ENCODE assay signal across 8 cellular contexts in genomic region chr4:5710962-5711478, GRCh38. TPM values are rescaled to one million over a fixed set of nuclear protein-coding genes. Genes with fewer than 3 reads are reported as not detected.
A peak's percentile ranks its signal among the peaks of the same experiment; 100 is the strongest.
DNase-seq lines count a peak whose midpoint lies in the region; ATAC-seq and TF ChIP-seq lines count a peak whose summit lies in the region.

Gene EVC, plus strand, starts transcription at chr4:5711201. Its CDS starts 180 bp downstream, at chr4:5711381.

- intact Hi-C loops in left lung (cut with DNase I): no loop called here

- TF ChIP-seq CTCF in left lung (IDR thresholded peaks at IDR 0.05): no peak

- H3K27me3 ChIP-seq in duodenal mucosa (ENCODE audit: control insufficient read depth in 1 of 2, insufficient read depth in 2 of 2, low read length in 2 of 2) (peaks cover 28 to 36% of the 10 kb centered on the region in 2 donors), left lung (peaks cover 0 to 72% of the 10 kb centered on the region in 2 donors)

- H3K9me3 ChIP-seq in duodenal mucosa (ENCODE audit: control insufficient read depth in 1 of 2, low read length in 2 of 2) (peaks cover 0 to 5% of the 10 kb centered on the region in 2 donors), left lung (peaks cover 0 to 11% of the 10 kb centered on the region in 2 donors)

- H3K4me1 ChIP-seq in duodenal mucosa (ENCODE audit: control insufficient read depth in 1 of 2, insufficient read depth in 2 of 2, low read length in 2 of 2) (peaks cover 8 to 12% of the 10 kb centered on the region in 2 donors), left lung (peaks cover 9 to 27% of the 10 kb centered on the region in 2 donors)

- H3K36me3 ChIP-seq in duodenal mucosa (ENCODE audit: control insufficient read depth in 1 of 2, insufficient read depth in 2 of 2, low read length in 2 of 2) (no peaks in the 10 kb centered on the region), left lung (no peaks in the 10 kb centered on the region)

- H3K9ac ChIP-seq in duodenal mucosa (ENCODE audit: low read depth in 1 of 2, low read length in 2 of 2): no peak within 1 kb of the TSS

- DNase-seq in DMS114 treated with DMSO at 0.1 percent for 48 hours (lab: John Stamatoyannopoulos, UW; ENCODE audit: unreplicated experiment) (peak; percentile 54), SW 1271 (lab: John Stamatoyannopoulos, UW) (peak; percentile 9 to 62), left lung (peak; percentile 85 to 91)
- peak; percentile 69 for DNase-seq in stimulated activated CD8-positive, alpha-beta memory T cell treated with anti-CD3 and anti-CD28 coated beads, Interleukin-4, amount 100 ng/mL, for 48 hours

- peak within 1 kb of the TSS; percentile 10 for H3K27ac ChIP-seq in duodenal mucosa (ENCODE audit: low read depth, low read length)
- peak within 1 kb of the TSS; percentile 57 to 75 for H3K27ac ChIP-seq in left lung

- H3K4me3 ChIP-seq in duodenal mucosa (ENCODE audit: low read depth in 1 of 2, low read length in 2 of 2) (peak within 1 kb of the TSS; percentile 36 to 61), left lung (peak within 1 kb of the TSS; percentile 44 to 45)

- ATAC-seq in HG03280 (IDR thresholded peaks at IDR 0.05; ENCODE audit: unreplicated experiment): peak; percentile 40
- peak; percentile 90 for ATAC-seq in left lung
- no peak for ATAC-seq in GM18517 (IDR thresholded peaks at IDR 0.05; ENCODE audit: unreplicated experiment)
- no peak for ATAC-seq in GM19328 (IDR thresholded peaks at IDR 0.05; ENCODE audit: unreplicated experiment)

RNA-seq across cellular contexts. Expression of gene EVC, which starts in this region (rescaled TPM):
- total RNA-seq in left lung: 10 to 100 TPM; 18.8 to 29.3 TPM

Comparison
In these comparisons a context has a peak if more than half of its experiments do, and no peak if none do; other contexts are left out.
1. DNase-seq: peak in every context shown above with its lines; median percentile 88 in left lung; 69 in stimulated activated CD8-positive, alpha-beta memory T cell treated with anti-CD3 and anti-CD28 coated beads, Interleukin-4, amount 100 ng/mL, for 48 hours; 54 in DMS114 treated with DMSO at 0.1 percent for 48 hours; 36 in SW 1271.
2. ATAC-seq: peak in HG03280 (single experiment) and left lung (single experiment); none in GM18517 (single experiment) and GM19328 (single experiment).